ENCODE assay signal across 1 cellular context in genomic region chr11:66936326-66936725, GRCh38.
TF ChIP-seq lines count a peak whose summit lies in the region.

No MANE protein-coding gene starts in this region.

TF ChIP-seq in K562, 482 proteins besides CTCF, POLR2A, EP300 and RAD21 (continued from another document):
- TF ChIP-seq ZNF699 (CRISPR knock-in tag; IDR thresholded peaks at IDR 0.05; ENCODE audit: insufficient replicate concordance) (no peak), CEBPB (tag; IDR thresholded peaks at IDR 0.05) (peak; percentile 78), CBFA2T3 (IDR thresholded peaks at IDR 0.05) (peak; percentile 17; the same call in 1 of the 2 replicates)
